ENCODE assay signal across 9 cellular contexts in the genomic region with DNA sequence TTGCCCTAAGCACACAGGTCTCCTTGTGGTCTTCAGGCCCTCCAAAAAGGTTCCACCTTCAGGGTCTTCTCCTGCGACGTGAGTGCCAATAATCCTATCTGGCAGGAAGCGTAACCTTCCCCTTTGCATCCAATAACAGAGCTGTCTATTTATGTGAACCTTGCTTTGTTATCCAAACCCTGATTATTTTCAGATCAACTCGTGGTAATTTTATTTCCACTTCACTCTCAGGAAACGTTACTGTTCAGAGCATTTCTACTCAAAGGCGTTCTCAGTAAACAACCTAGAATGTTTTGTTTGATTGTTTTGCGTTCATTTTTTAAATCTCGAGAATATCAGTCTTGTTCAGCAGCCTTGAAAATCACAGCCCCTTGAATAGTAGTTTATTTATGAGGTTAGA.
"Had no signal": no experiment of that assay in that cellular context is flagged by ENCODE, and none has a peak within 500 bp of the region (broad histone marks: within the 10 kb centered on the region; RNA-seq: fewer than 3 reads in every experiment).

No MANE protein-coding gene starts in this region.

- FAIRE-seq: HepG2 had no signal

- H3K4me1 ChIP-seq: HAP-1 had no signal

- H3K4me3 ChIP-seq: GM23248, HAP-1 had no signal

- H3K36me3 ChIP-seq: HAP-1 had no signal

- H2AFZ ChIP-seq: GM23248 had no signal

- H3K27ac ChIP-seq: GM23248, HL-60 had no signal

- DNase-seq: GOT3, H7, HFFc6 had no signal

- H3K9me3 ChIP-seq: HAP-1 had no signal

- ATAC-seq: HCT116, HepG2 had no signal

- H3K4me3 Mint-ChIP-seq: HFFc6, IgD-negative memory B cell had no signal

- H3K9me3 Mint-ChIP-seq: HFFc6 had no signal

- H3K9ac ChIP-seq: GM23248 had no signal

- H3K27ac Mint-ChIP-seq: HFFc6, IgD-negative memory B cell had no signal
